In genomic region chr4:2507259-2507658, GRCh38 we compare ENCODE assay signal across 3 cellular contexts.
TF ChIP-seq lines count a peak whose summit lies in the region.

No MANE protein-coding gene starts in this region.

TF ChIP-seq in HepG2, 621 proteins besides CTCF, POLR2A, EP300 and RAD21:
- TF ChIP-seq SCMH1 (CRISPR knock-in tag; IDR thresholded peaks at IDR 0.05; ENCODE audit: borderline replicate concordance) (no peak), RBM22 (optimal IDR thresholded peaks at IDR 0.05; ENCODE audit: low read length) (peak; percentile 69)

TF ChIP-seq in GM23338, 12 proteins besides CTCF, POLR2A, EP300 and RAD21:
- TF ChIP-seq ZNF331 (CRISPR knock-in tag; IDR thresholded peaks at IDR 0.05; ENCODE audit: low read depth), result no peak
- TF ChIP-seq, protein P1, sequence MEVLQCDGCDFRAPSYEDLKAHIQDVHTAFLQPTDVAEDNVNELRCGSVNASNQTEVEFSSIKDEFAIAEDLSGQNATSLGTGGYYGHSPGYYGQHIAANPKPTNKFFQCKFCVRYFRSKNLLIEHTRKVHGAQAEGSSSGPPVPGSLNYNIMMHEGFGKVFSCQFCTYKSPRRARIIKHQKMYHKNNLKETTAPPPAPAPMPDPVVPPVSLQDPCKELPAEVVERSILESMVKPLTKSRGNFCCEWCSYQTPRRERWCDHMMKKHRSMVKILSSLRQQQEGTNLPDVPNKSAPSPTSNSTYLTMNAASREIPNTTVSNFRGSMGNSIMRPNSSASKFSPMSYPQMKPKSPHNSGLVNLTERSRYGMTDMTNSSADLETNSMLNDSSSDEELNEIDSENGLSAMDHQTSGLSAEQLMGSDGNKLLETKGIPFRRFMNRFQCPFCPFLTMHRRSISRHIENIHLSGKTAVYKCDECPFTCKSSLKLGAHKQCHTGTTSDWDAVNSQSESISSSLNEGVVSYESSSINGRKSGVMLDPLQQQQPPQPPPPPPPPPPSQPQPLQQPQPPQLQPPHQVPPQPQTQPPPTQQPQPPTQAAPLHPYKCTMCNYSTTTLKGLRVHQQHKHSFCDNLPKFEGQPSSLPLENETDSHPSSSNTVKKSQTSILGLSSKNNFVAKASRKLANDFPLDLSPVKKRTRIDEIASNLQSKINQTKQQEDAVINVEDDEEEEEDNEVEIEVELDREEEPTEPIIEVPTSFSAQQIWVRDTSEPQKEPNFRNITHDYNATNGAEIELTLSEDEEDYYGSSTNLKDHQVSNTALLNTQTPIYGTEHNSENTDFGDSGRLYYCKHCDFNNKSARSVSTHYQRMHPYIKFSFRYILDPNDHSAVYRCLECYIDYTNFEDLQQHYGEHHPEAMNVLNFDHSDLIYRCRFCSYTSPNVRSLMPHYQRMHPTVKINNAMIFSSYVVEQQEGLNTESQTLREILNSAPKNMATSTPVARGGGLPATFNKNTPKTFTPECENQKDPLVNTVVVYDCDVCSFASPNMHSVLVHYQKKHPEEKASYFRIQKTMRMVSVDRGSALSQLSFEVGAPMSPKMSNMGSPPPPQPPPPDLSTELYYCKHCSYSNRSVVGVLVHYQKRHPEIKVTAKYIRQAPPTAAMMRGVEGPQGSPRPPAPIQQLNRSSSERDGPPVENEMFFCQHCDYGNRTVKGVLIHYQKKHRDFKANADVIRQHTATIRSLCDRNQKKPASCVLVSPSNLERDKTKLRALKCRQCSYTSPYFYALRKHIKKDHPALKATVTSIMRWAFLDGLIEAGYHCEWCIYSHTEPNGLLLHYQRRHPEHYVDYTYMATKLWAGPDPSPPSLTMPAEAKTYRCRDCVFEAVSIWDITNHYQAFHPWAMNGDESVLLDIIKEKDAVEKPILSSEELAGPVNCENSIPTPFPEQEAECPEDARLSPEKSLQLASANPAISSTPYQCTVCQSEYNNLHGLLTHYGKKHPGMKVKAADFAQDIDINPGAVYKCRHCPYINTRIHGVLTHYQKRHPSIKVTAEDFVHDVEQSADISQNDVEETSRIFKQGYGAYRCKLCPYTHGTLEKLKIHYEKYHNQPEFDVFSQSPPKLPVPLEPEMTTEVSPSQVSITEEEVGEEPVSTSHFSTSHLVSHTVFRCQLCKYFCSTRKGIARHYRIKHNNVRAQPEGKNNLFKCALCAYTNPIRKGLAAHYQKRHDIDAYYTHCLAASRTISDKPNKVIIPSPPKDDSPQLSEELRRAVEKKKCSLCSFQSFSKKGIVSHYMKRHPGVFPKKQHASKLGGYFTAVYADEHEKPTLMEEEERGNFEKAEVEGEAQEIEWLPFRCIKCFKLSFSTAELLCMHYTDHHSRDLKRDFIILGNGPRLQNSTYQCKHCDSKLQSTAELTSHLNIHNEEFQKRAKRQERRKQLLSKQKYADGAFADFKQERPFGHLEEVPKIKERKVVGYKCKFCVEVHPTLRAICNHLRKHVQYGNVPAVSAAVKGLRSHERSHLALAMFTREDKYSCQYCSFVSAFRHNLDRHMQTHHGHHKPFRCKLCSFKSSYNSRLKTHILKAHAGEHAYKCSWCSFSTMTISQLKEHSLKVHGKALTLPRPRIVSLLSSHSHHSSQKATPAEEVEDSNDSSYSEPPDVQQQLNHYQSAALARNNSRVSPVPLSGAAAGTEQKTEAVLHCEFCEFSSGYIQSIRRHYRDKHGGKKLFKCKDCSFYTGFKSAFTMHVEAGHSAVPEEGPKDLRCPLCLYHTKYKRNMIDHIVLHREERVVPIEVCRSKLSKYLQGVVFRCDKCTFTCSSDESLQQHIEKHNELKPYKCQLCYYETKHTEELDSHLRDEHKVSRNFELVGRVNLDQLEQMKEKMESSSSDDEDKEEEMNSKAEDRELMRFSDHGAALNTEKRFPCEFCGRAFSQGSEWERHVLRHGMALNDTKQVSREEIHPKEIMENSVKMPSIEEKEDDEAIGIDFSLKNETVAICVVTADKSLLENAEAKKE (CRISPR knock-in tag; IDR thresholded peaks at IDR 0.05), result no peak
- TF ChIP-seq REST (IDR thresholded peaks at IDR 0.05; ENCODE audit: unreplicated experiment), result no peak
- no peak for TF ChIP-seq ETS1 (IDR thresholded peaks at IDR 0.05)
- no peak for TF ChIP-seq EZH2 (IDR thresholded peaks at IDR 0.05; ENCODE audit: low read depth, unreplicated experiment)
- TF ChIP-seq STAT1 (IDR thresholded peaks at IDR 0.05; ENCODE audit: unreplicated experiment), result no peak
- TF ChIP-seq CREB1 (CRISPR knock-in tag; IDR thresholded peaks at IDR 0.05; ENCODE audit: low read depth), result no peak
- no peak for TF ChIP-seq ZNF114 (CRISPR knock-in tag; IDR thresholded peaks at IDR 0.05)
- TF ChIP-seq EZH2phosphoT487 (IDR thresholded peaks at IDR 0.05; ENCODE audit: unreplicated experiment), result no peak
- TF ChIP-seq JUNB (IDR thresholded peaks at IDR 0.05; ENCODE audit: unreplicated experiment), result no peak
- TF ChIP-seq NANOG (IDR thresholded peaks at IDR 0.05; ENCODE audit: borderline replicate concordance), result no peak
- TF ChIP-seq POLR2AphosphoS5 (IDR thresholded peaks at IDR 0.05; ENCODE audit: low read depth), result no peak

TF ChIP-seq in endothelial cell of umbilical vein, 7 proteins besides CTCF, POLR2A, EP300 and RAD21:
- TF ChIP-seq EZH2 (IDR thresholded peaks at IDR 0.05; ENCODE audit: borderline replicate concordance, low read depth, low read length, severe bottlenecking) (no peak), GATA2 (IDR thresholded peaks at IDR 0.05; ENCODE audit: insufficient read depth, insufficient read length, low read depth, low read length) (no peak), FOS (IDR thresholded peaks at IDR 0.05; ENCODE audit: borderline replicate concordance, insufficient read depth, low read length) (no peak), POLR2AphosphoS5 (IDR thresholded peaks at IDR 0.05; ENCODE audit: insufficient read depth, low read depth, low read length) (no peak), MYC (IDR thresholded peaks at IDR 0.05; ENCODE audit: low read depth, low read length) (no peak), JUN (IDR thresholded peaks at IDR 0.05; ENCODE audit: borderline replicate concordance, insufficient read depth, insufficient read length, low read depth) (no peak)
- TF ChIP-seq, protein P2, sequence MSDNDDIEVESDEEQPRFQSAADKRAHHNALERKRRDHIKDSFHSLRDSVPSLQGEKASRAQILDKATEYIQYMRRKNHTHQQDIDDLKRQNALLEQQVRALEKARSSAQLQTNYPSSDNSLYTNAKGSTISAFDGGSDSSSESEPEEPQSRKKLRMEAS (IDR thresholded peaks at IDR 0.05; ENCODE audit: insufficient read depth, insufficient read length), result no peak
